ENCODE assay signal across 17 cellular contexts in the genomic region with DNA sequence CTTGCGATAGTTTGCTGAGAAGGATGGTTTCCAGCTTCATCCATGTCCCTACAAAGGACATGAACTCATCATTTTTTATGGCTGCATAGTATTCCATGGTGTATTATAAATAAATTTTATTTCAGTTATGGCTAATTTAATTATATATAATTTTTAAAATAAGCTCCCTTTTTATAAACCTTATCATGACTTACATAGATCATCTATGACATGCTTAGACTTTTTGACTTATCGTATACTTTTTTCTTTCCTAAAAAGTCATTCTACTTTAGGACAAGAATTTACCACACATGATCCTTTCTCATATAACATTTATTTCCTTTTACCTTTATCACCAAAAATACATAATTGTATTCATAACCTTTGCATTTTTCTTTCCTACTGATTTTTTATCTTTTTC.
"Had no signal": no experiment of that assay in that cellular context is flagged by ENCODE, and none has a peak within 500 bp of the region (broad histone marks: within the 10 kb centered on the region; RNA-seq: fewer than 3 reads in every experiment).

No MANE protein-coding gene starts in this region.

- H3K27ac ChIP-seq: brain microvascular endothelial cell, esophagus squamous epithelium had no signal

- H3K27me3 Mint-ChIP-seq: progenitor cell of endocrine pancreas had no signal

- H3K4me1 ChIP-seq: esophagus squamous epithelium had no signal

- DNase-seq: activated CD4-positive, CD25-positive, alpha-beta regulatory T cell treated with anti-CD3 and anti-CD28 coated beads, Interleukin-2, amount 50 U/mL, for 72 hours; activated naive CD4-positive, alpha-beta T cell; anterior cingulate cortex; brain microvascular endothelial cell; cortex of kidney; effector CD4-positive, alpha-beta T cell; esophagus squamous epithelium; foreskin fibroblast; nephron progenitor cell; right cardiac atrium; small intestine; stimulated activated CD4-positive, alpha-beta T cell treated with anti-CD3 and anti-CD28 coated beads, Interleukin-4, amount 100 ng/mL, for 4 hours; stimulated activated CD8-positive, alpha-beta memory T cell treated with anti-CD3 and anti-CD28 coated beads, Interleukin-4, amount 100 ng/mL, for 48 hours; stimulated activated naive CD8-positive, alpha-beta T cell treated with anti-CD3 and anti-CD28 coated beads, Interleukin-15, Interleukin-2, amounts not matched to agents 100 U/mL and 50 U/mL, for 24 hours; trophoblast cell had no signal

- H3K4me3 Mint-ChIP-seq: nephron progenitor cell had no signal

- H3K36me3 ChIP-seq: brain microvascular endothelial cell, esophagus squamous epithelium had no signal

- ATAC-seq: right cardiac atrium; stimulated activated naive CD8-positive, alpha-beta T cell treated with anti-CD3 and anti-CD28 coated beads, Interleukin-15, Interleukin-2, amounts not matched to agents 100 U/mL and 50 U/mL, for 24 hours had no signal

- H3K4me3 ChIP-seq: esophagus squamous epithelium had no signal

- H3K27me3 ChIP-seq: brain microvascular endothelial cell, esophagus squamous epithelium had no signal

- FAIRE-seq: endothelial cell of umbilical vein, small intestine had no signal

- H3K27ac Mint-ChIP-seq: nephron progenitor cell, progenitor cell of endocrine pancreas had no signal

- H3K4me1 Mint-ChIP-seq: nephron progenitor cell had no signal
